ENCODE assay signal across 11 cellular contexts in the genomic region with DNA sequence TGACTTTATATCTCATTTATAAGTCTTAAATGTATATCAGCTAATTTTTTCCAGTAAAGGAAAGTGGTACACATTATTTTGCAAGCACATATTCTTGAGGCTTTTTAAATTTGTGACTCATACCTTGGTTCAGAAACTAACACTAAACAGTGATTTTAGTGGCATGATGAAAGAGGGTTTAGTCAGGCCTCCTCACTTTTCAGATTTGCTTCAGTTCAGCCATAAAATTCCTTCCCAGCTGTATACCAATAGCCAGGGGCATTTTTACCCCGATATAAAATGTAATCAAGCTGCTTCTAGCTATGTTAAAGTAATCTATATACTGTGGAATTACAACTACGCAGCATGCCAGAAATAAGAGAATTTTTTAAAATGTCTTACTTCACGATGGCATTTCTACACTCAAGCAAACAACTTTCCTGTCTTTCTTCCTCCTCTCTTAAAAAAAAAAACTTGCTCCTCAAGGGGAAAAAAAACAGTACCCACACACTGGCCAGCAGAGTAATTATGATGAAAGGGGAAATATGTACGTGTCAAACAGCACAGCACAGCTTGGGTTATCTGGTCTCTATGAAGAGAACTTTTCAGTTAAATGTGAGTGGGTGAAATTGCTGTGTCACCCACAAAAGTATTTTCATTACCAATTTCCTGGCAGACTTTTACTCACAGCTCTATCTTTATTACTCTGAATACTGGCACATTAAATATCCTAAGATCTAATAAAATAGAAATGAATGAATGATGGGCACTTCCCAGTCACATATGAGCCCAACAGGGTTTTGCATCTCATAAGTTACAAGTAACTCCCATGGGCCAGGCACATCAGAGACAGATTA.
DNase-seq lines count a peak whose midpoint lies in the region; ATAC-seq, FAIRE-seq and TF ChIP-seq lines count a peak whose summit lies in the region.
"Had no signal": no experiment of that assay in that cellular context is flagged by ENCODE, and none has a peak within 500 bp of the region (broad histone marks: within the 10 kb centered on the region; RNA-seq: fewer than 3 reads in every experiment).

No MANE protein-coding gene starts in this region.

- H3K79me2 ChIP-seq in Loucy (ENCODE audit: insufficient read depth, low read length), result peaks cover 50% of the 10 kb centered on the region; the same call in 1 of the 2 replicates

- no peak overlapping the region for H3K4me3 ChIP-seq in AG04449 (ENCODE audit: low read depth, low read length)
- H3K4me3 ChIP-seq in Loucy (ENCODE audit: low read length, poor library complexity, severe bottlenecking), result peak overlapping the region; percentile 22
- H3K4me3 ChIP-seq: right lobe of liver had no signal

- DNase-seq in AG04449 (ENCODE audit: low read depth, low spot score) (peak; percentile 79), epithelial cell of prostate (ENCODE audit: low read depth, low spot score) (no peak), HEK293T (ENCODE audit: extremely low spot score) (no peak), GM12891 (ENCODE audit: insufficient read length, low spot score) (no peak), NCI-H146 (lab: John Stamatoyannopoulos, UW) (no peak), retina (no peak)
- DNase-seq: DMS153, NCI-H1417 treated with DMSO at 0.1 percent for 48 hours, right lobe of liver had no signal

- H2AFZ ChIP-seq in Loucy (ENCODE audit: low read length), result no peak overlapping the region

- no peaks in the 10 kb centered on the region for H3K9me2 ChIP-seq in Loucy (replicated peaks; ENCODE audit: low read depth, low read length)

- CTCF ChIA-PET in AG04449 (lab: Yijun Ruan, JAX) (interaction anchor here (1.0 to 5.2 kb wide), 4 partner anchors 10 to 244 kb away, joined by 3 to 26 read pairs (median 4); no protein-coding TSS in a partner anchor), HEK293T (lab: Yijun Ruan, JAX) (no interaction called here)

- peak; percentile 67 for ATAC-seq in GM21360 (IDR thresholded peaks at IDR 0.05; ENCODE audit: unreplicated experiment)

- H3K4me2 ChIP-seq in Loucy (ENCODE audit: low read depth, low read length, poor library complexity, severe bottlenecking), result peak overlapping the region; percentile 57

- peaks cover 53% of the 10 kb centered on the region for H3K4me1 ChIP-seq in Loucy (ENCODE audit: insufficient read depth, low read length, poor library complexity, severe bottlenecking)
- H3K4me1 ChIP-seq: right lobe of liver had no signal

- no peak for TF ChIP-seq POLR2A in GM12891 (IDR thresholded peaks at IDR 0.05; ENCODE audit: low read depth, low read length)

- H3K9ac ChIP-seq in Loucy (ENCODE audit: low read depth, low read length, poor library complexity, severe bottlenecking), result peak overlapping the region; percentile 62

- no peaks in the 10 kb centered on the region for H4K20me1 ChIP-seq in Loucy (ENCODE audit: insufficient read depth, low read length, poor library complexity, severe bottlenecking)

- no peaks in the 10 kb centered on the region for H3K36me3 ChIP-seq in Loucy (ENCODE audit: insufficient read depth, low read length)
- H3K36me3 ChIP-seq: right lobe of liver had no signal

- no peaks in the 10 kb centered on the region for H3K9me3 ChIP-seq in Loucy (ENCODE audit: insufficient read depth, low read depth, low read length)
- H3K9me3 ChIP-seq: right lobe of liver had no signal

- TF ChIP-seq CTCF in AG04449 (IDR thresholded peaks at IDR 0.05; ENCODE audit: insufficient read depth, low read length, missing control alignments) (no peak), Loucy (conservative IDR thresholded peaks at IDR 0.05; ENCODE audit: low read length) (no peak)

- no peak for FAIRE-seq in GM12891 (lab: Jason Lieb, UNC)

- peak overlapping the region; percentile 96 for H3K27ac ChIP-seq in epithelial cell of prostate
- H3K27ac ChIP-seq: right lobe of liver had no signal

- H3F3A ChIP-seq in Loucy (ENCODE audit: low read depth), result peaks cover 12% of the 10 kb centered on the region; the same call in 1 of the 2 replicates

- no peaks in the 10 kb centered on the region for H3K27me3 ChIP-seq in Loucy (ENCODE audit: insufficient read depth, low read length, poor library complexity, severe bottlenecking)
- H3K27me3 ChIP-seq: right lobe of liver had no signal

- POLR2A ChIA-PET in AG04449 (lab: Yijun Ruan, JAX) (interaction anchor here (0.6 to 6.9 kb wide), 7 partner anchors 59 to 1228 kb away, joined by 3 to 32 read pairs (median 5); a partner anchor contains a TSS), HEK293T (lab: Yijun Ruan, JAX) (no interaction called here)

TF ChIP-seq in HEK293T, 16 proteins besides CTCF, POLR2A, EP300 and RAD21:
- TF ChIP-seq ELF4 (IDR thresholded peaks at IDR 0.05) (no peak), FOXK2 (IDR thresholded peaks at IDR 0.05) (no peak), FOXM1 (IDR thresholded peaks at IDR 0.05; ENCODE audit: borderline replicate concordance) (no peak)

TF ChIP-seq in GM12891, 5 proteins besides CTCF, POLR2A, EP300 and RAD21:
- TF ChIP-seq TAF1 (IDR thresholded peaks at IDR 0.05; ENCODE audit: low read depth, low read length) (no peak), PAX5 (IDR thresholded peaks at IDR 0.05; ENCODE audit: insufficient read depth, low read length, severe bottlenecking) (no peak), POLR2AphosphoS5 (IDR thresholded peaks at IDR 0.05; ENCODE audit: low read depth, low read length) (no peak), SPI1 (IDR thresholded peaks at IDR 0.05; ENCODE audit: low read depth, low read length) (no peak), POU2F2 (IDR thresholded peaks at IDR 0.05; ENCODE audit: low read depth, low read length) (no peak)
